In the genomic region with DNA sequence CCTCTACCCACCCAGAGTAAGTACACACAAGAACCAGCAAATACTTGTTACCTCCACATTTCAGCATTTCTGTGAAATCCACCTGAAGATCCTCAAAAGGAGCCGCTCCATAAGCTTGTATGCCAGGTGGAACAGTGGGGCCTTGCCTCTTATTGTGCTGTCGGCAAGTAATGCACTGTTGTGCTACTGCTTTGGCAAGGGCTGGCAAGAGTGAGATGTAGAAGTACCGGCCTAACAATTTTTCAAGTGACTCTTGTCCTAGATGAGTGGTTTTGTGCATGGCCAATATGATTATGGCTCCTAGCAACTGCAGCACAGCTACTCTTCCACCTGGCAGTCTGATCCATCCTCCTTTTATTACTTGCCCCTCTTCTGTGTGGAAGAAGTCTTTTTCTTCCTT, we compare ENCODE assay signal across 14 cellular contexts. TPM values are rescaled to one million over a fixed set of nuclear protein-coding genes. Genes with fewer than 3 reads are reported as not detected.
DNase-seq lines count a peak whose midpoint lies in the region; ATAC-seq and TF ChIP-seq lines count a peak whose summit lies in the region.
"Not testable (repeated sequence)": the region's sequence is repeated elsewhere in the genome, so short reads cannot be mapped to it uniquely, and the experiment has no call there.
"Had no signal": no experiment of that assay in that cellular context is flagged by ENCODE, and none has a peak within 500 bp of the region (broad histone marks: within the 10 kb centered on the region; RNA-seq: fewer than 3 reads in every experiment).

No MANE protein-coding gene starts in this region.

- not testable (repeated sequence) for H3K18ac ChIP-seq in trophoblast cell (ENCODE audit: low read length)

- H3K9ac ChIP-seq in trophoblast cell (ENCODE audit: low read length): not testable (repeated sequence)

- intact Hi-C loops in left lung (cut with DNase I): not testable (repeated sequence)

- not testable (repeated sequence) for H3K79me1 ChIP-seq in trophoblast cell (ENCODE audit: low read length)

- not testable (repeated sequence) for H4K8ac ChIP-seq in trophoblast cell (ENCODE audit: low read depth, low read length)

- TF ChIP-seq CTCF in left lung (IDR thresholded peaks at IDR 0.05): not testable (repeated sequence)

- not testable (repeated sequence) for H2AK5ac ChIP-seq in trophoblast cell (ENCODE audit: low read length)

- H3K9me3 ChIP-seq in left lung; trophoblast cell (ENCODE audit: insufficient read depth, low read depth, low read length): not testable (repeated sequence)

- H4K91ac ChIP-seq in trophoblast cell (ENCODE audit: low read depth, low read length): peak overlapping the region; percentile 23

- peak overlapping the region in 1 of 2 donors; percentile 48 for H3K27ac ChIP-seq in left lung
- not testable (repeated sequence) for H3K27ac ChIP-seq in trophoblast cell (ENCODE audit: low read depth, low read length)

- no CpG with 5 or more reads among the region's 3 CpGs for WGBS in trophoblast cell (ENCODE audit: extremely low coverage, insufficient coverage, insufficient read length)

- not testable (repeated sequence) for H3K14ac ChIP-seq in trophoblast cell (ENCODE audit: low read length)

- H4K12ac ChIP-seq in trophoblast cell (ENCODE audit: low read depth, low read length): not testable (repeated sequence)

- not testable (repeated sequence) for H3K79me2 ChIP-seq in trophoblast cell (ENCODE audit: control insufficient read depth, insufficient read depth, low read length, poor library complexity)

- not testable (repeated sequence) for H2AFZ ChIP-seq in trophoblast cell (ENCODE audit: insufficient read depth, low read length, poor library complexity)

- peaks cover 0 to 14% of the 10 kb centered on the region in 2 donors for H3K4me1 ChIP-seq in left lung
- not testable (repeated sequence) for H3K4me1 ChIP-seq in trophoblast cell (ENCODE audit: control insufficient read depth in 1 of 2, insufficient read depth in 2 of 2, low read length in 2 of 2)

- H3K4me2 ChIP-seq in trophoblast cell (ENCODE audit: low read length): not testable (repeated sequence)

- not testable (repeated sequence) for H3K4me3 ChIP-seq in left lung; trophoblast cell (ENCODE audit: low read depth, low read length)

- not testable (repeated sequence) for H2BK12ac ChIP-seq in trophoblast cell (ENCODE audit: low read length)

- peak; percentile 80 for ATAC-seq in left lung

- H3K23ac ChIP-seq in trophoblast cell (ENCODE audit: low read length): not testable (repeated sequence)

- H2BK120ac ChIP-seq in trophoblast cell (ENCODE audit: insufficient read depth, low read length, poor library complexity): not testable (repeated sequence)

- not testable (repeated sequence) for H3K4ac ChIP-seq in trophoblast cell (ENCODE audit: low read depth, low read length)

- not testable (repeated sequence) for H2BK5ac ChIP-seq in trophoblast cell (ENCODE audit: low read depth, low read length, poor library complexity)

- H3K27me3 ChIP-seq in left lung; trophoblast cell (ENCODE audit: insufficient read depth, low read length): not testable (repeated sequence)

- DNase-seq in DMS53 (lab: John Stamatoyannopoulos, UW) (peak; percentile 66), NCI-H1105 (lab: John Stamatoyannopoulos, UW) (peak; percentile 68), NCI-H187 (lab: John Stamatoyannopoulos, UW) (peak; percentile 89 to 92), NCI-H2107 treated with DMSO at 0.1 percent for 48 hours (lab: John Stamatoyannopoulos, UW; ENCODE audit: unreplicated experiment) (peak; percentile 88), NCI-H510A (lab: John Stamatoyannopoulos, UW) (peak; percentile 67), left lung (peak in 1 of 2 donors; percentile 71), trophoblast cell (peak in 1 of 2 donors; percentile 28)

- H3K36me3 ChIP-seq in left lung; trophoblast cell (ENCODE audit: control insufficient read depth in 1 of 2, insufficient read depth in 2 of 2, low read length in 2 of 2): not testable (repeated sequence)

RNA-seq across cellular contexts. Expression of a gene that starts 34.7 kb away (rescaled TPM):
- not detected for total RNA-seq in left lung
- 2.8 and 3.3 TPM in 2 replicates for polyA plus RNA-seq in trophoblast cell (2013)
- total RNA-seq: CD8-positive, alpha-beta memory T cell; Daoy; G401; IMR-90; PC-3 had no signal
- polyA plus RNA-seq: CD14-positive monocyte; CD8-positive, alpha-beta memory T cell; IMR-90; SK-N-SH had no signal

RNA-seq across cellular contexts. Expression of a gene that starts 44.2 kb away (rescaled TPM):
- 10 to 100 TPM; 27.4 to 30.6 TPM for total RNA-seq in left lung
- polyA plus RNA-seq in trophoblast cell (2013): 17.2 and 19.3 TPM in 2 replicates
- polyA plus RNA-seq: CD8-positive, alpha-beta memory T cell had no signal
